9 cellular contexts compared by ENCODE assay signal in the genomic region with DNA sequence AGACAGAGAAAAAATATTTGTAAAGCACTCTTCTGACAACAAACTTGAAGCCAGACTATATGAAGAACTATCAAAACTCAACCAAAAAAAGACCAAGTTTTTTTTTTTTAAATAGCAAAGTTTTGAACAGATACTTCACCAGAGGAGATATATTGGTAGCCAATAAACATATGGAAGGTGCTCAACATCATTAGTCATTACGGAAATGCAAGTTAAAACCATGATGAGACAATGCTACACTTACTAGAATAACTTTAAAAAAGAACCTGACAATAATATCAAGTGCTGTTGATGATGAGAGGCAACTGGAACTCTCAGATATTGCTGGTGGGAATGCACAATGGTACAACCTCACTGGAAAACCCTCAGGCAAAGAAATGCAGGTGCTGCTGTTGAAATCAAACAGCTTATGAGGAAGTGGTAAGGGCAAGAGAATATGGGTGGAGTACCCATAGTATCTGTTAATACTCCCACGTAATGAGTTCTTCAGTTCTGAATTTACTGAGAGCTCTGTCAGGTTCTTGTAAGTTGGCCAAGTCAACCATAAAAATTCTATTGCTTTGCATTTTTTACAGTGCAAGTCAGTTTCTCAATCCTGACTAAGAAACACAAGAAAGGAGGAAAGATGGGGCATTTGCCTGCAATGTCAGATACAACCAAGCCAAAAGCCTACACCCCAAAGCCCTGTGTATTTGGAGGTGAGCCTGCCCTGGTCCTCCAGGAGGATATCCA.
DNase-seq lines count a peak whose midpoint lies in the region; ATAC-seq, FAIRE-seq and TF ChIP-seq lines count a peak whose summit lies in the region.
"Had no signal": no experiment of that assay in that cellular context is flagged by ENCODE, and none has a peak within 500 bp of the region (broad histone marks: within the 10 kb centered on the region; RNA-seq: fewer than 3 reads in every experiment).

No MANE protein-coding gene starts in this region.

- H3K27me3 Mint-ChIP-seq in Caco-2 (ENCODE audit: insufficient read depth, unreplicated experiment): no peaks in the 10 kb centered on the region

- TF ChIP-seq POLR2A in GM12892 (IDR thresholded peaks at IDR 0.05; ENCODE audit: low read depth, low read length) (no peak), NB4 (IDR thresholded peaks at IDR 0.05; ENCODE audit: extremely low read depth, insufficient read length) (no peak)

- no peak overlapping the region for H3K4me3 ChIP-seq in NB4 (ENCODE audit: low read depth, low read length)
- no peak overlapping the region for H3K4me3 ChIP-seq in Caco-2 (ENCODE audit: low read depth, low read length)
- H3K4me3 ChIP-seq: thoracic aorta had no signal

- no peak overlapping the region for H3K4me3 Mint-ChIP-seq in Caco-2 (ENCODE audit: unreplicated experiment)

- H3K4me1 Mint-ChIP-seq in Caco-2 (ENCODE audit: low read depth, unreplicated experiment): no peaks in the 10 kb centered on the region

- BruUV-seq in Caco-2 (replicated peaks; lab: Mats Ljungman, UMichigan): no TSS peak

- no peaks in the 10 kb centered on the region for H3K4me1 ChIP-seq in Caco-2

- intact Hi-C loops in Caco-2 (cut with micrococcal nuclease; ENCODE audit: unreplicated experiment): no loop called here

- H3K36me3 Mint-ChIP-seq in Caco-2 (ENCODE audit: insufficient read depth, unreplicated experiment): no peaks in the 10 kb centered on the region

- H3K36me3 ChIP-seq in Caco-2 (ENCODE audit: control insufficient read depth, insufficient read depth, low read length): no peaks in the 10 kb centered on the region
- H3K36me3 ChIP-seq: thoracic aorta had no signal

- peaks cover 6% of the 10 kb centered on the region for H3K9me3 Mint-ChIP-seq in Caco-2 (ENCODE audit: unreplicated experiment)

- H3K27ac Mint-ChIP-seq in Caco-2 (ENCODE audit: unreplicated experiment): no peak overlapping the region

- CTCF ChIA-PET in Caco-2 (lab: Charles Lee): no interaction called here

- POLR2A ChIA-PET in Caco-2 (lab: Charles Lee): no interaction called here

- H3K9me3 ChIP-seq in Caco-2: no peaks in the 10 kb centered on the region
- H3K9me3 ChIP-seq: thoracic aorta had no signal

- DNase-seq in GM12892 (ENCODE audit: insufficient read length) (no peak), NB4 (ENCODE audit: low read depth) (peak; percentile 89), Caco-2 (no peak), germinal center (ENCODE audit: low spot score) (no peak), urothelium cell line (ENCODE audit: low spot score) (no peak)
- no peak for DNase-seq in effector CD4-positive, alpha-beta T cell

- ATAC-seq in GM21786 (IDR thresholded peaks at IDR 0.05; ENCODE audit: unreplicated experiment) (peak; percentile 88), esophagus mucosa (peak; percentile 90)

- TF ChIP-seq CTCF in NB4 (IDR thresholded peaks at IDR 0.05; ENCODE audit: low read depth, low read length): no peak
- TF ChIP-seq CTCF in Caco-2 (IDR thresholded peaks at IDR 0.05; ENCODE audit: insufficient read depth in 1 of 2, low read depth in 1 of 2, low read length in 1 of 2, severe bottlenecking in 1 of 2, unreplicated experiment in 1 of 2): no peak

- FAIRE-seq in GM12892 (lab: Jason Lieb, UNC) (peak; percentile 44), urothelium cell line (lab: Jason Lieb, UNC) (no peak)

- H3K27me3 ChIP-seq in Caco-2 (replicated peaks; ENCODE audit: control insufficient read depth, insufficient read depth, low read length): no peaks in the 10 kb centered on the region
